17 cellular contexts compared by ENCODE assay signal in the genomic region with DNA sequence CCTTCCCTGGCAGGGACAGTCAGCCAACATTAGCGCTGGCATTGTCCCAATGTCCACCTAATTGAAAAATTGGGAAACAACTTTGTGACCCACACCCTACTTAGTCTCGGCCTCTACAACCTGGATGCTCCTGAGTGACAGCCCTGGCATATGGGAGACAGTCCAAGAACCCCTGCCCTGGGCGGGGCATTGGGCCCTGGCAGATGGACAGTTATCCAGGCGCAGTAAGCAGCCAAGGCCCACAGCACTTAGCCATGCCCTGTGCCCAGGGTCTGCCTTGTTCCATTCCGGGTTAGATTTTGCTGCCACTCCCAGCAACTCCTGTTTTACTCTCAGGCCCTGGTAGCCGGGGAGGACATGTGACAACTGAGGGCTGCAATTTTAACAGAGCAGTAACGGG. TPM values are rescaled to one million over a fixed set of nuclear protein-coding genes. Genes with fewer than 3 reads are reported as not detected.
"Had no signal": no experiment of that assay in that cellular context is flagged by ENCODE, and none has a peak within 500 bp of the region (broad histone marks: within the 10 kb centered on the region; RNA-seq: fewer than 3 reads in every experiment).

No MANE protein-coding gene starts in this region.

- H3K4me3 ChIP-seq: hepatocyte, prostate gland, suprapubic skin had no signal

- DNase-seq: activated B cell treated with CpG ODN at 0.5 μM for 24 hours; activated CD4-positive, alpha-beta T cell treated with anti-CD3 and anti-CD28 coated beads, Interleukin-2, amount 50 U/mL, for 1 hour; activated T-cell treated with anti-CD3 and anti-CD28 coated beads for 4 hours; effector memory CD8-positive, alpha-beta T cell; kidney; naive thymus-derived CD8-positive, alpha-beta T cell; stimulated activated CD4-positive, alpha-beta T cell treated with anti-CD3 and anti-CD28 coated beads, Interleukin-12 subunit alpha, Interleukin-12 subunit beta, amount 100 ng/mL, for 4 hours; stimulated activated CD4-positive, alpha-beta T cell treated with anti-CD3 and anti-CD28 coated beads, Interleukin-2, amount 100 ng/mL, for 48 hours; stimulated activated CD8-positive, alpha-beta memory T cell treated with anti-CD3 and anti-CD28 coated beads, Interleukin-4, amount 100 ng/mL, for 48 hours; stimulated activated naive CD8-positive, alpha-beta T cell treated with anti-CD3 and anti-CD28 coated beads, Interleukin-15, Interleukin-2, amounts not matched to agents 100 U/mL and 50 U/mL, for 24 hours; T-cell; T1000 had no signal

- H3K27ac Mint-ChIP-seq: activated B cell treated with CpG ODN at 0.5 μM for 24 hours; activated naive CD4-positive, alpha-beta T cell treated with anti-CD3 and anti-CD28 coated beads, Interleukin-2, amount 50 U/mL, for 24 hours; effector memory CD8-positive, alpha-beta T cell; mesothelial cell of epicardium; T-cell had no signal

- H3K27ac ChIP-seq: hepatocyte, prostate gland, suprapubic skin had no signal

- H3K9me3 Mint-ChIP-seq: activated B cell treated with CpG ODN at 0.5 μM for 24 hours; activated naive CD4-positive, alpha-beta T cell treated with anti-CD3 and anti-CD28 coated beads, Interleukin-2, amount 50 U/mL, for 24 hours; effector memory CD8-positive, alpha-beta T cell; naive thymus-derived CD8-positive, alpha-beta T cell; T-cell had no signal

- H3K27me3 ChIP-seq: hepatocyte had no signal

- H3K9me3 ChIP-seq: prostate gland, suprapubic skin had no signal

- H3K36me3 ChIP-seq: prostate gland, suprapubic skin had no signal

- H2AFZ ChIP-seq: hepatocyte had no signal

- H3K79me2 ChIP-seq: hepatocyte had no signal

- H3K4me2 ChIP-seq: hepatocyte had no signal

- H3K4me1 ChIP-seq: prostate gland had no signal

- H3K4me3 Mint-ChIP-seq: activated B cell treated with CpG ODN at 0.5 μM for 24 hours; activated naive CD4-positive, alpha-beta T cell treated with anti-CD3 and anti-CD28 coated beads, Interleukin-2, amount 50 U/mL, for 24 hours; effector memory CD8-positive, alpha-beta T cell; mesothelial cell of epicardium; naive thymus-derived CD8-positive, alpha-beta T cell; T-cell had no signal

- H3K4me1 Mint-ChIP-seq: activated B cell treated with CpG ODN at 0.5 μM for 24 hours; activated naive CD4-positive, alpha-beta T cell treated with anti-CD3 and anti-CD28 coated beads, Interleukin-2, amount 50 U/mL, for 24 hours; naive thymus-derived CD8-positive, alpha-beta T cell; T-cell had no signal

- ATAC-seq: effector memory CD8-positive, alpha-beta T cell; naive thymus-derived CD8-positive, alpha-beta T cell; stimulated activated naive CD8-positive, alpha-beta T cell treated with anti-CD3 and anti-CD28 coated beads, Interleukin-15, Interleukin-2, amounts not matched to agents 100 U/mL and 50 U/mL, for 24 hours; T-cell had no signal

- H3K36me3 Mint-ChIP-seq: activated naive CD4-positive, alpha-beta T cell treated with anti-CD3 and anti-CD28 coated beads, Interleukin-2, amount 50 U/mL, for 24 hours; mesothelial cell of epicardium; naive thymus-derived CD8-positive, alpha-beta T cell; T-cell had no signal

RNA-seq across cellular contexts. Expression of a gene that starts 50.3 kb away (rescaled TPM):
- total RNA-seq: naive thymus-derived CD8-positive, alpha-beta T cell had no signal
